9 cellular contexts compared by ENCODE assay signal in the genomic region with DNA sequence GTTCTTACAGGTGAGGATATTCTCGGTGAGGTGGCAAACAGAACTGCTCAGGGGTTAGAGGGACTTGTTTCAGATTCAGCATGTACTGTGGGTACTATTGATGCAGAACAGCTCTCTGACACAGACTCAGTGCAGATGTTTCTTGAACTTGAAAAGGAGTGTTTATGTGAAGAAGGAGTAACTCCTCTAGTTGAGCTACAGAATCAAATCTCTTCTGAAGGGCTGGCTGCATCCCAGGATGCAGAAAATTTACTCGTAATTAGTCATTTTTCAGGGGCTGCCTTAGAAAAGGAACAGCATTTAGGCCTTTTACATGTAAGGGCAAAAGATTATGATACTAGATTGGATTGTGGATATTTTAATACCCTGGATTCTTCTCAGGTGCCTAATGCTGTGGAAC.
DNase-seq lines count a peak whose midpoint lies in the region; ATAC-seq and TF ChIP-seq lines count a peak whose summit lies in the region.
"Had no signal": no experiment of that assay in that cellular context is flagged by ENCODE, and none has a peak within 500 bp of the region (broad histone marks: within the 10 kb centered on the region; RNA-seq: fewer than 3 reads in every experiment).

No MANE protein-coding gene starts in this region.

- peak overlapping the region in 2 of 4 donors; percentile 15 to 63 for H3K4me3 ChIP-seq in stomach

- no peak overlapping the region for H2BK20ac ChIP-seq in H9 (ENCODE audit: low read depth, low read length, poor library complexity, severe bottlenecking)

- no peak overlapping the region for H2BK5ac ChIP-seq in H9 (ENCODE audit: insufficient read length, low read length)

- peaks cover 6% of the 10 kb centered on the region for H3K23me2 ChIP-seq in H9 (ENCODE audit: insufficient read length, low read depth, low read length, poor library complexity, severe bottlenecking)

- H3K4me1 Mint-ChIP-seq in H9 (peaks cover 55 to 64% of the 10 kb centered on the region in 2 experiments), immature natural killer cell (peaks cover 49 to 73% of the 10 kb centered on the region in 2 donors)

- H2AK5ac ChIP-seq in H9 (ENCODE audit: insufficient read length, low read length): no peak overlapping the region

- H3K4me1 ChIP-seq in H9 (ENCODE audit: insufficient read depth, low read length): peaks cover 15% of the 10 kb centered on the region; the same call in 1 of the 2 replicates
- peaks cover 54 to 89% (median 74%) of the 10 kb centered on the region in 4 donors for H3K4me1 ChIP-seq in stomach

- peaks cover 3 to 21% (median 14%) of the 10 kb centered on the region in 4 donors for H3K36me3 ChIP-seq in stomach

- H3K27me3 ChIP-seq in H9 (ENCODE audit: insufficient read depth, low read length) (no peaks in the 10 kb centered on the region), stomach (no peaks in the 10 kb centered on the region)

- intact Hi-C loops in stomach (cut with DNase I; ENCODE audit: low total_unique reads): no loop called here

- no peak overlapping the region for H4K8ac ChIP-seq in H9 (replicated peaks; ENCODE audit: insufficient read length, low read depth, low read length)

- H3K4me3 Mint-ChIP-seq in H9: peak overlapping the region; percentile 70 to 80
- no peak overlapping the region for H3K4me3 Mint-ChIP-seq in immature natural killer cell

- H3K56ac ChIP-seq in H9 (ENCODE audit: insufficient read length, low read depth, low read length): no peak overlapping the region

- peak overlapping the region; percentile 22 for H3K4me2 ChIP-seq in H9 (ENCODE audit: insufficient read depth, insufficient read length, low read length)

- H3K14ac ChIP-seq in H9 (ENCODE audit: insufficient read depth, low read length): no peak overlapping the region

- H3K27ac Mint-ChIP-seq in H9: no peak overlapping the region
- peak overlapping the region in 4 of 6 donors; percentile 23 to 44 (median 34) for H3K27ac Mint-ChIP-seq in immature natural killer cell

- H3K9me3 Mint-ChIP-seq in H9 (peaks cover 0 to 28% of the 10 kb centered on the region in 2 experiments; a peak in 3 of 5 replicates), immature natural killer cell (no peaks in the 10 kb centered on the region)

- no peak overlapping the region for H3K18ac ChIP-seq in H9 (ENCODE audit: insufficient read length, low read depth, low read length)

- no peak overlapping the region for H2BK15ac ChIP-seq in H9 (ENCODE audit: low read depth, low read length)

- H3K9me3 ChIP-seq in H9 (ENCODE audit: control insufficient read depth, low read depth, low read length) (no peaks in the 10 kb centered on the region), stomach (no peaks in the 10 kb centered on the region)

- no peak overlapping the region for H3K4ac ChIP-seq in H9 (ENCODE audit: low read depth, low read length)

- ATAC-seq in HG03565 (IDR thresholded peaks at IDR 0.05; ENCODE audit: unreplicated experiment): no peak

- no CpG with 5 or more reads among the region's 2 CpGs for WGBS in H9 (ENCODE audit: extremely low coverage, insufficient read length, low lambda C conversion rate)
- WGBS in stomach, 5 donors: 35 to 55% (median 44%) methylated on average over 2 of the region's 2 CpGs

- H3K9ac ChIP-seq in H9 (ENCODE audit: extremely low read depth, insufficient read length, low read length): peak overlapping the region; percentile 7

- no peak overlapping the region for H2AFZ ChIP-seq in H9 (ENCODE audit: low read length)

- H3K27me3 Mint-ChIP-seq in H9 (ENCODE audit: low read depth): no peaks in the 10 kb centered on the region
- H3K27me3 Mint-ChIP-seq in immature natural killer cell (ENCODE audit: low read depth in 3 of 3): peaks cover 0 to 5% (median 1%) of the 10 kb centered on the region in 3 donors

- no peaks in the 10 kb centered on the region for H4K20me1 ChIP-seq in H9 (ENCODE audit: control insufficient read depth, insufficient read depth, insufficient read length)

- no peak for TF ChIP-seq POLR2A in stomach (IDR thresholded peaks at IDR 0.05)

- no peak overlapping the region for H4K91ac ChIP-seq in H9 (ENCODE audit: insufficient read length, low read depth, low read length)

- no peak overlapping the region for H2BK120ac ChIP-seq in H9 (ENCODE audit: low read depth, low read length, poor library complexity, severe bottlenecking)

- no peak overlapping the region for H2BK12ac ChIP-seq in H9 (ENCODE audit: insufficient read length, low read depth, low read length)

- no peak overlapping the region for H3T11ph ChIP-seq in H9 (ENCODE audit: low read length)

- DNase-seq in H9 (no peak), astrocyte of the hippocampus (ENCODE audit: low read depth, low spot score) (peak; percentile 30), immature natural killer cell (no peak), stomach (no peak), NCI-H524 (lab: John Stamatoyannopoulos, UW) (no peak), NCI-H2171 treated with DMSO at 0.1 percent for 48 hours (lab: John Stamatoyannopoulos, UW) (no peak), NCI-H1417 treated with DMSO at 0.1 percent for 48 hours (lab: John Stamatoyannopoulos, UW) (no peak)
- DNase-seq: NCI-H146 had no signal

- H3K27ac ChIP-seq in H9 (ENCODE audit: insufficient read length, low read depth, low read length) (no peak overlapping the region), stomach (peak overlapping the region in 4 of 5 donors; percentile 8 to 95 (median 72))

- peaks cover 32% of the 10 kb centered on the region; the same call in 1 of the 2 replicates for H3K79me2 ChIP-seq in H9 (ENCODE audit: insufficient read depth, low read length)

- no peak overlapping the region for H4K5ac ChIP-seq in H9 (ENCODE audit: insufficient read length, low read depth, low read length)

- no peak overlapping the region for H3K23ac ChIP-seq in H9 (ENCODE audit: insufficient read length, low read depth, low read length)

- no peak for TF ChIP-seq EP300 in stomach (IDR thresholded peaks at IDR 0.05)

- H3K36me3 Mint-ChIP-seq in H9 (ENCODE audit: insufficient read depth in 1 of 3, low read depth in 3 of 3) (peaks cover 34 to 38% (median 36%) of the 10 kb centered on the region in 3 experiments), immature natural killer cell (peaks cover 0 to 9% (median 0%) of the 10 kb centered on the region in 3 donors)

- no peaks in the 10 kb centered on the region for H3K79me1 ChIP-seq in H9 (ENCODE audit: insufficient read depth, low read depth, low read length, poor library complexity, severe bottlenecking)

- TF ChIP-seq CTCF in H9 (conservative IDR thresholded peaks at IDR 0.05): no peak
- no peak for TF ChIP-seq CTCF in stomach (IDR thresholded peaks at IDR 0.05)

Comparison
In these comparisons a context has a peak if more than half of its experiments do, and no peak if none do; other contexts are left out.
1. H3K27ac Mint-ChIP-seq: peak in immature natural killer cell (4 of 6); none in H9 (0 of 3).
2. H3K4me3 Mint-ChIP-seq: peak in H9 (2 of 2); none in immature natural killer cell (0 of 5).